ENCODE assay signal across 2 cellular contexts in the genomic region with DNA sequence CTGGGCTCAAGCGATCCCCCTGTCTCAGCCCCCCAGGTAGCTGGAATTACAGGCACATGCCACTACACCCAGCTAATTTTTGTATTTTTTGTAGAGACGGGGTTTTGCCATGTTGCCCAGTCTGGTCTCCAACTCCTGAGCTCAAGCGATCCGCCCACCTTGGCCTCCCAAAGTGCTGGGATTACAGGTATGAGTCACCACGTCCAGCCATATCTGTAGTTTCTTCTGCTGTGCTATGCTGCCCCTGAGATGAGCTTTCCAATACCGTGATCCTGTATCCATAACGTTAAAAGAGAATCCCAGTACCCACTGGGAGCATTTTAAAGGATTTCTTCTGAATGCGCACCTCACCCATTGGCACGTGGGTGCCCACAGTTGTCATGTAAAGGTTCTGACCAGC. TPM values are rescaled to one million over a fixed set of nuclear protein-coding genes. Genes with fewer than 3 reads are reported as not detected.
"Had no signal": no experiment of that assay in that cellular context is flagged by ENCODE, and none has a peak within 500 bp of the region (broad histone marks: within the 10 kb centered on the region; RNA-seq: fewer than 3 reads in every experiment).

No MANE protein-coding gene starts in this region.

RNA-seq across cellular contexts. Expression of a gene that starts 20.2 kb away (rescaled TPM):
- polyA plus RNA-seq: immature natural killer cell; naive thymus-derived CD4-positive, alpha-beta T cell had no signal
